12 cellular contexts compared by ENCODE assay signal in genomic region chr3:50603261-50604109, GRCh38. TPM values are rescaled to one million over a fixed set of nuclear protein-coding genes. Genes with fewer than 3 reads are reported as not detected.
DNase-seq lines count a peak whose midpoint lies in the region; ATAC-seq and TF ChIP-seq lines count a peak whose summit lies in the region.
"Had no signal": no experiment of that assay in that cellular context is flagged by ENCODE, and none has a peak within 500 bp of the region (broad histone marks: within the 10 kb centered on the region; RNA-seq: fewer than 3 reads in every experiment).

No MANE protein-coding gene starts in this region.

- peaks cover 90% of the 10 kb centered on the region for H3K36me3 Mint-ChIP-seq in dendritic cell treated with granulocyte-macrophage colony-stimulating factor and Interleukin-4, amounts not matched to agents 40 ng/mL and 50 ng/mL, for 4 days (ENCODE audit: low read depth)

- no peak for DNase-seq in PC-9
- no peak for DNase-seq in CD1c-positive myeloid dendritic cell (ENCODE audit: extremely low spot score)
- DNase-seq: activated effector memory CD4-positive, alpha-beta T cell treated with anti-CD3 and anti-CD28 coated beads, Interleukin-2, amount 50 U/mL, for 16 hours; COR-L47; NCI-H1930 had no signal

- POLR2A ChIA-PET in PC-9 (lab: Charles Lee; ENCODE audit: unreplicated experiment), result no interaction called here

- no peaks in the 10 kb centered on the region for H3K9me3 ChIP-seq in BLaER1
- no peaks in the 10 kb centered on the region for H3K9me3 ChIP-seq in PC-9 (ENCODE audit: insufficient read depth, low read depth)
- no peaks in the 10 kb centered on the region for H3K9me3 ChIP-seq in parathyroid adenoma (ENCODE audit: control insufficient read depth, low read length)
- H3K9me3 ChIP-seq: SJSA1 had no signal

- H3K36me3 ChIP-seq in BLaER1 (peaks cover 21% of the 10 kb centered on the region), PC-9 (ENCODE audit: low read depth) (no peaks in the 10 kb centered on the region), parathyroid adenoma (ENCODE audit: control insufficient read depth, insufficient read depth, low read length) (no peaks in the 10 kb centered on the region)
- H3K36me3 ChIP-seq: SJSA1 had no signal

- H3K27me3 Mint-ChIP-seq in dendritic cell treated with granulocyte-macrophage colony-stimulating factor and Interleukin-4, amounts not matched to agents 40 ng/mL and 50 ng/mL, for 4 days, result no peaks in the 10 kb centered on the region

- CTCF ChIA-PET in PC-9 (lab: Charles Lee), result interaction anchor here (0.9 kb wide), 1 partner anchor 37 kb away, joined by 3 read pairs; no protein-coding TSS in a partner anchor

- H3F3A ChIP-seq in PC-9 (ENCODE audit: insufficient read depth, low read depth), result peaks cover 9% of the 10 kb centered on the region; the same call in 1 of the 2 replicates

- TF ChIP-seq CTCF in PC-9 (conservative IDR thresholded peaks at IDR 0.05), result no peak
- no peak for TF ChIP-seq CTCF in parathyroid adenoma (IDR thresholded peaks at IDR 0.05)

- BruUV-seq in PC-9 (replicated peaks; lab: Mats Ljungman, UMichigan), result no TSS peak

- H3K4me3 ChIP-seq in BLaER1, result no peak overlapping the region
- H3K4me3 ChIP-seq in PC-9, result no peak overlapping the region
- H3K4me3 ChIP-seq in parathyroid adenoma (ENCODE audit: low read depth, low read length), result no peak overlapping the region
- H3K4me3 ChIP-seq: SJSA1 had no signal

- ATAC-seq in HG03196 (IDR thresholded peaks at IDR 0.05; ENCODE audit: unreplicated experiment), result no peak
- ATAC-seq in GM18873 (IDR thresholded peaks at IDR 0.05; ENCODE audit: low FRiP score, unreplicated experiment), result no peak
- ATAC-seq in HG03159 (IDR thresholded peaks at IDR 0.05; ENCODE audit: unreplicated experiment), result no peak

- H4K20me1 ChIP-seq in BLaER1 (no peaks in the 10 kb centered on the region), PC-9 (ENCODE audit: insufficient read depth) (no peaks in the 10 kb centered on the region)

- H3K4me1 ChIP-seq in BLaER1 (peaks cover 80% of the 10 kb centered on the region), PC-9 (replicated peaks; ENCODE audit: insufficient read depth) (peaks cover 50% of the 10 kb centered on the region), parathyroid adenoma (peaks cover 63% of the 10 kb centered on the region)

- peak overlapping the region; percentile 99 for H3K4me3 Mint-ChIP-seq in dendritic cell treated with granulocyte-macrophage colony-stimulating factor and Interleukin-4, amounts not matched to agents 40 ng/mL and 50 ng/mL, for 4 days

- H3K9me3 Mint-ChIP-seq in dendritic cell treated with granulocyte-macrophage colony-stimulating factor and Interleukin-4, amounts not matched to agents 40 ng/mL and 50 ng/mL, for 4 days, result no peaks in the 10 kb centered on the region

- no peak overlapping the region for H3K9ac ChIP-seq in BLaER1
- H3K9ac ChIP-seq in parathyroid adenoma, result no peak overlapping the region

- H3K27me3 ChIP-seq in BLaER1 (no peaks in the 10 kb centered on the region), PC-9 (ENCODE audit: insufficient read depth, low read depth) (no peaks in the 10 kb centered on the region), parathyroid adenoma (ENCODE audit: control insufficient read depth, insufficient read depth, low read length) (no peaks in the 10 kb centered on the region)
- H3K27me3 ChIP-seq: SJSA1 had no signal

- H2AFZ ChIP-seq in PC-9 (no peak overlapping the region), parathyroid adenoma (no peak overlapping the region)

- H3K27ac Mint-ChIP-seq in dendritic cell treated with granulocyte-macrophage colony-stimulating factor and Interleukin-4, amounts not matched to agents 40 ng/mL and 50 ng/mL, for 4 days, result peak overlapping the region; percentile 99

- peaks cover 88% of the 10 kb centered on the region for H3K4me1 Mint-ChIP-seq in dendritic cell treated with granulocyte-macrophage colony-stimulating factor and Interleukin-4, amounts not matched to agents 40 ng/mL and 50 ng/mL, for 4 days (ENCODE audit: low read depth)

- no peaks in the 10 kb centered on the region for H3K9me2 ChIP-seq in PC-9 (ENCODE audit: insufficient read depth)

- H3K79me2 ChIP-seq in PC-9 (ENCODE audit: low read depth) (no peaks in the 10 kb centered on the region), parathyroid adenoma (peaks cover 5% of the 10 kb centered on the region)

- H3K27ac ChIP-seq in BLaER1 (peak overlapping the region; percentile 97), PC-9 (no peak overlapping the region), parathyroid adenoma (peak overlapping the region; percentile 100)
- H3K27ac ChIP-seq: SJSA1 had no signal

- H3K4me2 ChIP-seq in BLaER1, result peak overlapping the region; percentile 99; the same call in 1 of the 2 replicates
- H3K4me2 ChIP-seq in PC-9, result peak overlapping the region; percentile 42; the same call in 1 of the 2 replicates
- no peak overlapping the region for H3K4me2 ChIP-seq in parathyroid adenoma (ENCODE audit: low read length)

- intact Hi-C loops in PC-9 (cut with micrococcal nuclease; ENCODE audit: unreplicated experiment), result loop anchor here (2.0 kb wide), 1 partner anchor 339 kb away; no protein-coding TSS in a partner anchor
- intact Hi-C loops in dendritic cell treated with granulocyte-macrophage colony-stimulating factor and Interleukin-4, amounts not matched to agents 40 ng/mL and 50 ng/mL, for 4 days (cut with micrococcal nuclease), result no loop called here

RNA-seq across cellular contexts. Expression of gene CISH, which starts 8.1 kb away (rescaled TPM):
- 2.7 and 3.2 TPM in 2 replicates for total RNA-seq in PC-9 (2021)

RNA-seq across cellular contexts. Expression of gene MAPKAPK3, which starts 13.5 kb away (rescaled TPM):
- total RNA-seq in PC-9 (2021), result 88.2 and 99.5 TPM in 2 replicates

RNA-seq across cellular contexts. Expression of gene HEMK1, which starts 34.2 kb away (rescaled TPM):
- 20.6 and 24.2 TPM in 2 replicates for total RNA-seq in PC-9 (2021)

RNA-seq across cellular contexts. Expression of gene C3orf18, which starts 35.9 kb away (rescaled TPM):
- total RNA-seq in PC-9 (2021), result 7.4 and 7.5 TPM in 2 replicates
